Comparison of ENCODE assay signal across 25 cellular contexts in the genomic region with DNA sequence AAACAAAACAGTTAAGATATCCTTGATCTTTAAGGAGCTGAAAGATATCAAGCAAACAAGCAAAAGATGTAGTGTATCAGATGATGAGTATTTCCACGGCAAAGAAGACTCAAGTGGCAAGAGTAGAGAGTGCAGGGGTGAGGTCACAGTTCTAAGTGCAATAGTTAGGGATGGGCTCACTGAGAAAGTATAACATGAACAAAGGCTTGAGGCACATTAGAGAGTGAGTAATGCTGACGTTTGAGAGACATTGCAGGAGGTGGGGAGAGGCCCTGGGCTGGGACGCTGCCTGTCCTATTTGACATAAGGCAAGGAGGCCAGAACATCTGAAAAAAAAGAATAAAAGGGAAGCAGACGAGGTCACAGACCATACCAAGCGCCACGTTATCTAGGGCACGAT. TPM values are rescaled to one million over a fixed set of nuclear protein-coding genes. Genes with fewer than 3 reads are reported as not detected.
DNase-seq lines count a peak whose midpoint lies in the region; ATAC-seq, FAIRE-seq and TF ChIP-seq lines count a peak whose summit lies in the region.
"Had no signal": no experiment of that assay in that cellular context is flagged by ENCODE, and none has a peak within 500 bp of the region (broad histone marks: within the 10 kb centered on the region; RNA-seq: fewer than 3 reads in every experiment).

No MANE protein-coding gene starts in this region.

- BruUV-seq in HepG2 (replicated peaks; lab: Mats Ljungman, UMichigan) (no TSS peak), PC-3 (replicated peaks; lab: Mats Ljungman, UMichigan) (no TSS peak)

- TF ChIP-seq CTCF in HepG2 (CRISPR knock-in tag; IDR thresholded peaks at IDR 0.05) (no peak), right lobe of liver (IDR thresholded peaks at IDR 0.05) (no peak), PC-3 (conservative IDR thresholded peaks at IDR 0.05; ENCODE audit: low read depth, low read length) (no peak), bronchial epithelial cell (IDR thresholded peaks at IDR 0.05; ENCODE audit: insufficient read depth, low read length, severe bottlenecking) (no peak), psoas muscle (IDR thresholded peaks at IDR 0.05) (no peak)

- H3K27me3 Mint-ChIP-seq in naive thymus-derived CD4-positive, alpha-beta T cell = peaks cover 0 to 15% (median 4%) of the 10 kb centered on the region in 5 donors

- no peaks in the 10 kb centered on the region for H3K36me3 ChIP-seq in HepG2 (replicated peaks in 1 of 2; ENCODE audit: control insufficient read depth in 1 of 2, insufficient read depth in 2 of 2, low read length in 2 of 2)
- H3K36me3 ChIP-seq in right lobe of liver = no peaks in the 10 kb centered on the region
- no peaks in the 10 kb centered on the region for H3K36me3 ChIP-seq in PC-3 (ENCODE audit: low read depth, low read length)
- no peaks in the 10 kb centered on the region for H3K36me3 ChIP-seq in bronchial epithelial cell (ENCODE audit: control insufficient read depth, insufficient read depth, low read length)
- no peaks in the 10 kb centered on the region for H3K36me3 ChIP-seq in naive thymus-derived CD4-positive, alpha-beta T cell (ENCODE audit: control insufficient read depth in 2 of 3, insufficient read depth in 3 of 3, low read length in 3 of 3)
- H3K36me3 ChIP-seq in psoas muscle (ENCODE audit: insufficient read depth in 1 of 2, low read depth in 1 of 2) = no peaks in the 10 kb centered on the region
- H3K36me3 ChIP-seq: HAP-1, SJCRH30 had no signal

- no peaks in the 10 kb centered on the region for H3K79me2 ChIP-seq in HepG2 (ENCODE audit: insufficient read depth, low read length)
- H3K79me2 ChIP-seq in PC-3 (ENCODE audit: low read length) = no peaks in the 10 kb centered on the region

- H2AFZ ChIP-seq in HepG2 (ENCODE audit: low read length) (no peak overlapping the region), PC-3 (ENCODE audit: low read length) (no peak overlapping the region)

- intact Hi-C loops in HepG2 (cut with micrococcal nuclease; ENCODE audit: unreplicated experiment) (no loop called here), right lobe of liver (cut with DNase I) (no loop called here), PC-3 (cut with micrococcal nuclease) (no loop called here), psoas muscle (cut with DNase I) (no loop called here)
- intact Hi-C loops in naive thymus-derived CD4-positive, alpha-beta T cell (cut with micrococcal nuclease) = no loop called here

- peaks cover 5 to 72% (median 31%) of the 10 kb centered on the region in 11 donors for H3K9me3 Mint-ChIP-seq in naive thymus-derived CD4-positive, alpha-beta T cell

- TF ChIP-seq POLR2A in HepG2 (IDR thresholded peaks at IDR 0.05; ENCODE audit: insufficient read depth in 1 of 2, low read depth in 2 of 2, low read length in 2 of 2) (no peak), right lobe of liver (IDR thresholded peaks at IDR 0.05) (no peak)

- no peak overlapping the region for H3K27ac ChIP-seq in HepG2 (ENCODE audit: extremely low read length, insufficient read depth, low read length)
- H3K27ac ChIP-seq in right lobe of liver = no peak overlapping the region
- no peak overlapping the region for H3K27ac ChIP-seq in PC-3 (ENCODE audit: low read length)
- no peak overlapping the region for H3K27ac ChIP-seq in naive thymus-derived CD4-positive, alpha-beta T cell (ENCODE audit: low read depth, low read length)
- no peak overlapping the region for H3K27ac ChIP-seq in psoas muscle
- H3K27ac ChIP-seq: SJCRH30 had no signal

- ATAC-seq in HepG2 (no peak), right lobe of liver (no peak), PC-3 (peak; percentile 51; the same call in 1 of the 2 replicates), GM19351 (IDR thresholded peaks at IDR 0.05; ENCODE audit: unreplicated experiment) (no peak), psoas muscle (no peak)
- ATAC-seq in naive thymus-derived CD4-positive, alpha-beta T cell = no peak
- ATAC-seq: SK-N-SH treated with all-trans-retinoic acid at 6 μM for 48 hours had no signal

- POLR2A ChIA-PET in HepG2 (lab: Yijun Ruan, JAX) (no interaction called here), PC-3 (lab: Charles Lee; ENCODE audit: unreplicated experiment) (no interaction called here)
- POLR2A ChIA-PET in naive thymus-derived CD4-positive, alpha-beta T cell (lab: Charles Lee) = no interaction called here

- in situ Hi-C loops in HepG2 (cut with HindIII; ENCODE audit: extremely low pct_ligation_motif_present, low pct_unique_long_range_greater_than_20kb) = no loop called here

- H3K4me3 ChIP-seq in HepG2 (replicated peaks in 1 of 3; ENCODE audit: insufficient read depth in 1 of 3, low read depth in 2 of 3, low read length in 3 of 3) (no peak overlapping the region), right lobe of liver (no peak overlapping the region), PC-3 (ENCODE audit: low read length) (no peak overlapping the region), bronchial epithelial cell (ENCODE audit: low read depth, low read length) (no peak overlapping the region), psoas muscle (no peak overlapping the region)
- H3K4me3 ChIP-seq in naive thymus-derived CD4-positive, alpha-beta T cell (ENCODE audit: low read length) = no peak overlapping the region
- H3K4me3 ChIP-seq: HAP-1, SJCRH30 had no signal

- no peaks in the 10 kb centered on the region for H3K4me1 Mint-ChIP-seq in naive thymus-derived CD4-positive, alpha-beta T cell

- H3K27ac Mint-ChIP-seq in naive thymus-derived CD4-positive, alpha-beta T cell = no peak overlapping the region

- H3K27me3 ChIP-seq in HepG2 (ENCODE audit: control insufficient read depth in 1 of 2, insufficient read depth in 2 of 2, low read length in 2 of 2) = no peaks in the 10 kb centered on the region
- H3K27me3 ChIP-seq in right lobe of liver = no peaks in the 10 kb centered on the region
- no peaks in the 10 kb centered on the region for H3K27me3 ChIP-seq in PC-3 (ENCODE audit: low read length)
- no peaks in the 10 kb centered on the region for H3K27me3 ChIP-seq in bronchial epithelial cell (ENCODE audit: control insufficient read depth, insufficient read depth, low read length)
- H3K27me3 ChIP-seq in naive thymus-derived CD4-positive, alpha-beta T cell (ENCODE audit: control insufficient read depth in 2 of 2, insufficient read depth in 2 of 2, low read length in 2 of 2) = no peaks in the 10 kb centered on the region
- H3K27me3 ChIP-seq in psoas muscle (ENCODE audit: insufficient read depth in 3 of 3, low read length in 2 of 3) = no peaks in the 10 kb centered on the region
- H3K27me3 ChIP-seq: SJCRH30 had no signal

- H3K4me1 ChIP-seq in HepG2 (ENCODE audit: insufficient read depth, low read length) = peaks cover 11% of the 10 kb centered on the region
- H3K4me1 ChIP-seq in right lobe of liver = no peaks in the 10 kb centered on the region
- no peaks in the 10 kb centered on the region for H3K4me1 ChIP-seq in PC-3 (ENCODE audit: insufficient read depth, low read length)
- no peaks in the 10 kb centered on the region for H3K4me1 ChIP-seq in naive thymus-derived CD4-positive, alpha-beta T cell (ENCODE audit: control insufficient read depth in 2 of 2, insufficient read depth in 2 of 2, low read length in 2 of 2)
- no peaks in the 10 kb centered on the region for H3K4me1 ChIP-seq in psoas muscle
- H3K4me1 ChIP-seq: HAP-1, SJCRH30 had no signal

- no peak for DNase-seq in HepG2 (ENCODE audit: low spot score)
- no peak for DNase-seq in right lobe of liver
- peak; percentile 62 for DNase-seq in PC-3
- peak; percentile 50 for DNase-seq in bronchial epithelial cell (ENCODE audit: low read depth)
- no peak for DNase-seq in naive thymus-derived CD4-positive, alpha-beta T cell
- DNase-seq in psoas muscle = no peak
- DNase-seq: 8988T, Calu3, DMS79 treated with DMSO at 0.1 percent for 48 hours, KBM-7, NCI-H1048, NCI-H1417, NCI-H1694, NCI-H2029 treated with DMSO at 0.1 percent for 48 hours, NCI-H2227 treated with DMSO at 0.1 percent for 48 hours, NCI-H526 treated with DMSO at 0.1 percent for 48 hours, SJCRH30 had no signal

- H3K4me3 Mint-ChIP-seq in naive thymus-derived CD4-positive, alpha-beta T cell = no peak overlapping the region

- FAIRE-seq in HepG2 (lab: Jason Lieb, UNC) (no peak), bronchial epithelial cell (lab: Jason Lieb, UNC) (peak; percentile 83)
- FAIRE-seq: GM19239, HTR-8/SVneo had no signal

- TF ChIP-seq RAD21 in HepG2 (CRISPR knock-in tag; IDR thresholded peaks at IDR 0.05) = no peak

- H3K36me3 Mint-ChIP-seq in naive thymus-derived CD4-positive, alpha-beta T cell = peaks cover 2 to 30% (median 7%) of the 10 kb centered on the region in 5 donors

- no peaks in the 10 kb centered on the region for H3K9me3 ChIP-seq in HepG2 (ENCODE audit: low read length)
- H3K9me3 ChIP-seq in right lobe of liver = no peaks in the 10 kb centered on the region
- H3K9me3 ChIP-seq in PC-3 (ENCODE audit: low read length) = no peaks in the 10 kb centered on the region
- no peaks in the 10 kb centered on the region for H3K9me3 ChIP-seq in naive thymus-derived CD4-positive, alpha-beta T cell (ENCODE audit: control insufficient read depth in 2 of 3, low read length in 3 of 3)
- peaks cover 7% of the 10 kb centered on the region for H3K9me3 ChIP-seq in psoas muscle

- CTCF ChIA-PET in HepG2 (lab: Yijun Ruan, JAX; ENCODE audit: low intra/inter-chr PET ratio, low total read pairs) (no interaction called here), PC-3 (lab: Charles Lee) (no interaction called here)
- CTCF ChIA-PET in naive thymus-derived CD4-positive, alpha-beta T cell (lab: Charles Lee) = no interaction called here

- TF ChIP-seq EP300 in HepG2 (IDR thresholded peaks at IDR 0.05; ENCODE audit: low read depth in 2 of 2, low read length in 2 of 2) (no peak), HepG2 (CRISPR knock-in tag; IDR thresholded peaks at IDR 0.05; ENCODE audit: borderline replicate concordance) (no peak)

- H4K20me1 ChIP-seq in HepG2 (ENCODE audit: insufficient read depth, low read length) (no peaks in the 10 kb centered on the region), PC-3 (ENCODE audit: low read length) (no peaks in the 10 kb centered on the region)

- no peaks in the 10 kb centered on the region for H3F3A ChIP-seq in PC-3 (ENCODE audit: low read length, unreplicated experiment)

- H3K4me2 ChIP-seq in HepG2 (ENCODE audit: low read depth, low read length) = no peak overlapping the region
- no peak overlapping the region for H3K4me2 ChIP-seq in PC-3 (ENCODE audit: low read length)

- WGBS in HepG2 (ENCODE audit: low lambda C conversion rate) = 21% methylated on average over 7 of the region's 7 CpGs
- 55% methylated on average over 7 of the region's 7 CpGs for WGBS in right lobe of liver (ENCODE audit: insufficient coverage, low coverage, low lambda C conversion rate, missing lambda C conversion rate)
- WGBS in psoas muscle, 3 donors = 67 to 74% (median 73%) methylated on average over 7 of the region's 7 CpGs

- H3K9ac ChIP-seq in HepG2 (ENCODE audit: insufficient read depth, low read depth, low read length) (no peak overlapping the region), PC-3 (ENCODE audit: low read length) (no peak overlapping the region)

- no peaks in the 10 kb centered on the region for H3K9me2 ChIP-seq in PC-3 (replicated peaks; ENCODE audit: low read length)

RNA-seq across cellular contexts. Expression of a gene that starts 1.4 kb away (rescaled TPM):
- not detected in 2 replicates for total RNA-seq in HepG2 (2016; rRNA removed; fragmentation: Illumina TruSeq; extraction: Trizol)
- total RNA-seq in HepG2 (2016; cell fraction: cytosol; rRNA removed; fragmentation: Illumina TruSeq; extraction: Trizol; ENCODE audit: low read depth) = not detected in 2 replicates
- not detected in 2 replicates for total RNA-seq in HepG2 (2016; cell fraction: insoluble cytoplasmic fraction; rRNA removed; fragmentation: Illumina TruSeq; extraction: Trizol)
- total RNA-seq in HepG2 (2016; cell fraction: membrane; rRNA removed; fragmentation: Illumina TruSeq; extraction: Trizol) = not detected in 2 replicates
- total RNA-seq in HepG2 (2016; cell fraction: nucleus; rRNA removed; fragmentation: Illumina TruSeq; extraction: Trizol) = not detected in 2 replicates
- polyA plus RNA-seq in HepG2 (2011; rRNA removed) = not detected in 2 replicates
- polyA plus RNA-seq in HepG2 (2011; cell fraction: cytosol; rRNA removed) = not detected in 2 replicates
- not detected in 2 replicates for polyA plus RNA-seq in HepG2 (2011; cell fraction: nucleus; rRNA removed)
- polyA plus RNA-seq in HepG2 (2012) = not detected in 2 replicates
- polyA plus RNA-seq in HepG2 (2016; cell fraction: cytosol; fragmentation: Illumina TruSeq; extraction: Trizol; ENCODE audit: low read depth) = not detected in 2 replicates
- not detected in 2 replicates for polyA plus RNA-seq in HepG2 (2016; cell fraction: insoluble cytoplasmic fraction; fragmentation: Illumina TruSeq; extraction: Trizol; ENCODE audit: low read depth)
- polyA plus RNA-seq in HepG2 (2016; cell fraction: membrane; fragmentation: Illumina TruSeq; extraction: Trizol; ENCODE audit: low read depth) = not detected in 2 replicates
- polyA plus RNA-seq in HepG2 (2016; cell fraction: nucleus; fragmentation: Illumina TruSeq; extraction: Trizol; ENCODE audit: insufficient read depth, low read depth) = not detected in 2 replicates
- not detected in 2 replicates for polyA minus RNA-seq in HepG2 (2011; rRNA and poly(A)+ RNA removed; ENCODE audit: low replicate concordance)
- polyA minus RNA-seq in HepG2 (2011; cell fraction: cytosol; rRNA and poly(A)+ RNA removed) = not detected in 2 replicates
- polyA minus RNA-seq in HepG2 (2011; cell fraction: nucleus; rRNA and poly(A)+ RNA removed) = not detected in 2 replicates
- not detected for total RNA-seq in right lobe of liver
- not detected in 2 replicates for total RNA-seq in PC-3 (2014; rRNA removed)
- not detected in 2 replicates for total RNA-seq in bronchial epithelial cell
- not detected for total RNA-seq in naive thymus-derived CD4-positive, alpha-beta T cell
- not detected for polyA plus RNA-seq in naive thymus-derived CD4-positive, alpha-beta T cell
- total RNA-seq in psoas muscle = not detected
- polyA plus RNA-seq in psoas muscle = not detected
- total RNA-seq: Calu3, LHCN-M2, NCI-H460, SJCRH30 had no signal
- polyA plus RNA-seq: BJ had no signal

RNA-seq across cellular contexts. Expression of a gene that starts 20.8 kb away (rescaled TPM):
- not detected in 2 replicates for total RNA-seq in HepG2 (2016; rRNA removed; fragmentation: Illumina TruSeq; extraction: Trizol)
- not detected in 2 replicates for total RNA-seq in HepG2 (2016; cell fraction: cytosol; rRNA removed; fragmentation: Illumina TruSeq; extraction: Trizol; ENCODE audit: low read depth)
- total RNA-seq in HepG2 (2016; cell fraction: insoluble cytoplasmic fraction; rRNA removed; fragmentation: Illumina TruSeq; extraction: Trizol) = not detected in 2 replicates
- not detected in 2 replicates for total RNA-seq in HepG2 (2016; cell fraction: membrane; rRNA removed; fragmentation: Illumina TruSeq; extraction: Trizol)
- total RNA-seq in HepG2 (2016; cell fraction: nucleus; rRNA removed; fragmentation: Illumina TruSeq; extraction: Trizol) = not detected in 2 replicates
- not detected in 2 replicates for polyA plus RNA-seq in HepG2 (2011; rRNA removed)
- polyA plus RNA-seq in HepG2 (2011; cell fraction: cytosol; rRNA removed) = not detected in 2 replicates
- polyA plus RNA-seq in HepG2 (2011; cell fraction: nucleus; rRNA removed) = not detected in 2 replicates
- polyA plus RNA-seq in HepG2 (2012) = not detected in 2 replicates
- polyA plus RNA-seq in HepG2 (2016; cell fraction: cytosol; fragmentation: Illumina TruSeq; extraction: Trizol; ENCODE audit: low read depth) = not detected in 2 replicates
- not detected in 2 replicates for polyA plus RNA-seq in HepG2 (2016; cell fraction: insoluble cytoplasmic fraction; fragmentation: Illumina TruSeq; extraction: Trizol; ENCODE audit: low read depth)
- not detected in 2 replicates for polyA plus RNA-seq in HepG2 (2016; cell fraction: membrane; fragmentation: Illumina TruSeq; extraction: Trizol; ENCODE audit: low read depth)
- polyA plus RNA-seq in HepG2 (2016; cell fraction: nucleus; fragmentation: Illumina TruSeq; extraction: Trizol; ENCODE audit: insufficient read depth, low read depth) = not detected in 2 replicates
- not detected in 2 replicates for polyA minus RNA-seq in HepG2 (2011; rRNA and poly(A)+ RNA removed; ENCODE audit: low replicate concordance)
- polyA minus RNA-seq in HepG2 (2011; cell fraction: cytosol; rRNA and poly(A)+ RNA removed) = not detected in 2 replicates
- not detected in 2 replicates for polyA minus RNA-seq in HepG2 (2011; cell fraction: nucleus; rRNA and poly(A)+ RNA removed)
- not detected for total RNA-seq in right lobe of liver
- total RNA-seq in PC-3 (2014; rRNA removed) = not detected in 2 replicates
- not detected in 2 replicates for total RNA-seq in bronchial epithelial cell
- not detected for total RNA-seq in naive thymus-derived CD4-positive, alpha-beta T cell
- not detected for polyA plus RNA-seq in naive thymus-derived CD4-positive, alpha-beta T cell
- not detected for total RNA-seq in psoas muscle
- not detected for polyA plus RNA-seq in psoas muscle
- total RNA-seq: Calu3, LHCN-M2, NCI-H460, SJCRH30 had no signal
- polyA plus RNA-seq: BJ had no signal

RNA-seq across cellular contexts. Expression of a gene that starts 25.5 kb away (rescaled TPM):
- total RNA-seq in HepG2 (2016; rRNA removed; fragmentation: Illumina TruSeq; extraction: Trizol) (17.6 and 24.7 TPM in 2 replicates), right lobe of liver (10 to 100 TPM in 5 of 6 experiments, 1 to 10 TPM in 1; 9.9 to 14.4 (median 12.1) TPM), PC-3 (2014; rRNA removed) (44.1 and 53.9 TPM in 2 replicates), bronchial epithelial cell (43.1 and 46.1 TPM in 2 replicates), psoas muscle (10 to 100 TPM; 14.6 to 20.3 (median 15.5) TPM)
- total RNA-seq in HepG2 (2016; cell fraction: cytosol; rRNA removed; fragmentation: Illumina TruSeq; extraction: Trizol; ENCODE audit: low read depth) = 1.1 and 1.3 TPM in 2 replicates
- 17.5 and 24.6 TPM in 2 replicates for total RNA-seq in HepG2 (2016; cell fraction: insoluble cytoplasmic fraction; rRNA removed; fragmentation: Illumina TruSeq; extraction: Trizol)
- 4.2 and 5.9 TPM in 2 replicates for total RNA-seq in HepG2 (2016; cell fraction: membrane; rRNA removed; fragmentation: Illumina TruSeq; extraction: Trizol)
- 17.5 and 18.4 TPM in 2 replicates for total RNA-seq in HepG2 (2016; cell fraction: nucleus; rRNA removed; fragmentation: Illumina TruSeq; extraction: Trizol)
- polyA plus RNA-seq in HepG2 (2011; rRNA removed) (3.5 and 4.0 TPM in 2 replicates), psoas muscle (1 to 10 TPM; 2.3 to 4.9 (median 2.4) TPM)
- 1.8 and 2.3 TPM in 2 replicates for polyA plus RNA-seq in HepG2 (2011; cell fraction: cytosol; rRNA removed)
- 6.8 and 8.0 TPM in 2 replicates for polyA plus RNA-seq in HepG2 (2011; cell fraction: nucleus; rRNA removed)
- polyA plus RNA-seq in HepG2 (2012) = 2.6 and 3.2 TPM in 2 replicates
- polyA plus RNA-seq in HepG2 (2016; cell fraction: cytosol; fragmentation: Illumina TruSeq; extraction: Trizol; ENCODE audit: low read depth) = 0.29 and 0.55 TPM in 2 replicates
- polyA plus RNA-seq in HepG2 (2016; cell fraction: insoluble cytoplasmic fraction; fragmentation: Illumina TruSeq; extraction: Trizol; ENCODE audit: low read depth) = 4.7 TPM in 2 replicates
- polyA plus RNA-seq in HepG2 (2016; cell fraction: membrane; fragmentation: Illumina TruSeq; extraction: Trizol; ENCODE audit: low read depth) = 0.55 and 0.76 TPM in 2 replicates
- polyA plus RNA-seq in HepG2 (2016; cell fraction: nucleus; fragmentation: Illumina TruSeq; extraction: Trizol; ENCODE audit: insufficient read depth, low read depth) = 6.5 and 7.2 TPM in 2 replicates
- polyA minus RNA-seq in HepG2 (2011; rRNA and poly(A)+ RNA removed; ENCODE audit: low replicate concordance) = 9.6 and 31.4 TPM in 2 replicates
- polyA minus RNA-seq in HepG2 (2011; cell fraction: cytosol; rRNA and poly(A)+ RNA removed) = 13.3 and 16.3 TPM in 2 replicates
- 17.3 and 23.4 TPM in 2 replicates for polyA minus RNA-seq in HepG2 (2011; cell fraction: nucleus; rRNA and poly(A)+ RNA removed)
- total RNA-seq in naive thymus-derived CD4-positive, alpha-beta T cell = 10 to 100 TPM; 31.5 to 65.9 (median 44.3) TPM
- 10 to 100 TPM; 25.6 to 26.9 TPM for polyA plus RNA-seq in naive thymus-derived CD4-positive, alpha-beta T cell

RNA-seq across cellular contexts. Expression of a gene that starts 46.1 kb away (rescaled TPM):
- not detected in 2 replicates for total RNA-seq in HepG2 (2016; rRNA removed; fragmentation: Illumina TruSeq; extraction: Trizol)
- not detected in 2 replicates for total RNA-seq in HepG2 (2016; cell fraction: cytosol; rRNA removed; fragmentation: Illumina TruSeq; extraction: Trizol; ENCODE audit: low read depth)
- total RNA-seq in HepG2 (2016; cell fraction: insoluble cytoplasmic fraction; rRNA removed; fragmentation: Illumina TruSeq; extraction: Trizol) = not detected in 2 replicates
- total RNA-seq in HepG2 (2016; cell fraction: membrane; rRNA removed; fragmentation: Illumina TruSeq; extraction: Trizol) = not detected in 2 replicates
- not detected in 2 replicates for total RNA-seq in HepG2 (2016; cell fraction: nucleus; rRNA removed; fragmentation: Illumina TruSeq; extraction: Trizol)
- not detected in 2 replicates for polyA plus RNA-seq in HepG2 (2011; rRNA removed)
- polyA plus RNA-seq in HepG2 (2011; cell fraction: cytosol; rRNA removed) = not detected in 2 replicates
- not detected in 2 replicates for polyA plus RNA-seq in HepG2 (2011; cell fraction: nucleus; rRNA removed)
- polyA plus RNA-seq in HepG2 (2012) = not detected in 2 replicates
- polyA plus RNA-seq in HepG2 (2016; cell fraction: cytosol; fragmentation: Illumina TruSeq; extraction: Trizol; ENCODE audit: low read depth) = not detected in 2 replicates
- polyA plus RNA-seq in HepG2 (2016; cell fraction: insoluble cytoplasmic fraction; fragmentation: Illumina TruSeq; extraction: Trizol; ENCODE audit: low read depth) = not detected in 2 replicates
- not detected in 2 replicates for polyA plus RNA-seq in HepG2 (2016; cell fraction: membrane; fragmentation: Illumina TruSeq; extraction: Trizol; ENCODE audit: low read depth)
- polyA plus RNA-seq in HepG2 (2016; cell fraction: nucleus; fragmentation: Illumina TruSeq; extraction: Trizol; ENCODE audit: insufficient read depth, low read depth) = not detected in 2 replicates
- not detected in 2 replicates for polyA minus RNA-seq in HepG2 (2011; rRNA and poly(A)+ RNA removed; ENCODE audit: low replicate concordance)
- polyA minus RNA-seq in HepG2 (2011; cell fraction: cytosol; rRNA and poly(A)+ RNA removed) = not detected in 2 replicates
- polyA minus RNA-seq in HepG2 (2011; cell fraction: nucleus; rRNA and poly(A)+ RNA removed) = not detected in 2 replicates
- total RNA-seq in right lobe of liver = not detected
- total RNA-seq in PC-3 (2014; rRNA removed) = not detected in 2 replicates
- total RNA-seq in bronchial epithelial cell = not detected in 2 replicates
- not detected for total RNA-seq in naive thymus-derived CD4-positive, alpha-beta T cell
- polyA plus RNA-seq in naive thymus-derived CD4-positive, alpha-beta T cell = not detected
- total RNA-seq in psoas muscle = not detected
- not detected for polyA plus RNA-seq in psoas muscle
- total RNA-seq: Calu3, LHCN-M2, NCI-H460, SJCRH30 had no signal
- polyA plus RNA-seq: BJ had no signal

Comparison
In these comparisons a context has a peak if more than half of its experiments do, and no peak if none do; other contexts are left out.
1. DNase-seq: peak in PC-3 (single experiment) and bronchial epithelial cell (single experiment); none in HepG2 (single experiment), right lobe of liver (0 of 3), naive thymus-derived CD4-positive, alpha-beta T cell (0 of 9) and psoas muscle (0 of 2).